Comparison of ENCODE assay signal across 10 cellular contexts in genomic region chr10:74610299-74610698, GRCh38.
"Had no signal": no experiment of that assay in that cellular context is flagged by ENCODE, and none has a peak within 500 bp of the region (broad histone marks: within the 10 kb centered on the region; RNA-seq: fewer than 3 reads in every experiment).

No MANE protein-coding gene starts in this region.

- H3K9me3 Mint-ChIP-seq: HFFc6 had no signal

- H3K27ac Mint-ChIP-seq: HFFc6 had no signal

- ATAC-seq: HCT116 had no signal

- H3K9ac ChIP-seq: GM23248, KMS-11 had no signal

- H3K4me3 Mint-ChIP-seq: HFFc6 had no signal

- FAIRE-seq: HTR-8/SVneo had no signal

- H2AFZ ChIP-seq: GM23248 had no signal

- H3K4me2 ChIP-seq: KMS-11 had no signal

- H3K36me3 ChIP-seq: HAP-1 had no signal

- H3K4me3 ChIP-seq: GM23248, HAP-1 had no signal

- H3K27ac ChIP-seq: GM23248, HL-60, KMS-11 had no signal

- H3K4me1 ChIP-seq: HAP-1 had no signal

- DNase-seq: GM23248, GOT3, H7, HFFc6, KBM-7 had no signal

- H3K9me3 ChIP-seq: HAP-1 had no signal
